ENCODE assay signal across 22 cellular contexts in the genomic region with DNA sequence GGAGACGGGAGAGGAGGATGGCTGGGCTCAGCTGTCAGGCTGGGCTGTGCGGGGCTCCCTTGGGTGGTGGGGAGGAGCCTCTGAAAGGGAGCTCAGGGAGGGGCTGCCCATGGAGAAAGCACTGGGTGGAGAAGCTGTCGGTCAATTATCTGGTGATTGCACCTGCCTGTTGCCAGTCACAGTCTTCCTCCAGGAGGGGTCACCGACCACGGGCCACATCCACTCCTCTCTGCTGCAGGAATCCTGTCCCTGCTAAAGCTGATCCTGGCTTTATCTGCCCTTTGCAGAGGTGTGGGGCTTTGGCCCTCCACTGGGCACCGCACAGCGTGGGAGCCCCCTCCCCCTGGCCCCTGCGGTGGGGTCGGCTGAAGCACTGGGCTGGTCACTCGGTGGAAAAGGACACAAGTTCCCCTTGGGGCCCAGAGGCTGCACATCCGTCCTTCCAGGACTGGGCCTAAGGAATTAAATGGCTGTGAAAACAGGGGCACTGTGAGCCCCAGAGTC. TPM values are rescaled to one million over a fixed set of nuclear protein-coding genes. Genes with fewer than 3 reads are reported as not detected.
DNase-seq lines count a peak whose midpoint lies in the region; ATAC-seq and TF ChIP-seq lines count a peak whose summit lies in the region.
"Had no signal": no experiment of that assay in that cellular context is flagged by ENCODE, and none has a peak within 500 bp of the region (broad histone marks: within the 10 kb centered on the region; RNA-seq: fewer than 3 reads in every experiment).

No MANE protein-coding gene starts in this region.

- TF ChIP-seq CTCF in heart right ventricle (IDR thresholded peaks at IDR 0.05) (no peak), lower lobe of right lung (IDR thresholded peaks at IDR 0.05) (no peak), uterus (IDR thresholded peaks at IDR 0.05) (no peak), foreskin keratinocyte (conservative IDR thresholded peaks at IDR 0.05) (no peak)

- H3K9me3 ChIP-seq in heart right ventricle (peaks cover 0 to 4% (median 0%) of the 10 kb centered on the region in 11 donors), lower lobe of right lung (no peaks in the 10 kb centered on the region), uterus (no peaks in the 10 kb centered on the region)

- ATAC-seq in Right ventricle myocardium superior (ENCODE audit: poor library complexity) (no peak), heart right ventricle (no peak), lower lobe of right lung (no peak), HG03469 (IDR thresholded peaks at IDR 0.05; ENCODE audit: unreplicated experiment) (no peak), foreskin keratinocyte (no peak)
- ATAC-seq: activated CD8-positive, alpha-beta T cell treated with anti-CD3 and anti-CD28 coated beads, Interleukin-2, amount 10 ng/mL, durations not matched to agents 7 days and 5 days; naive thymus-derived CD4-positive, alpha-beta T cell had no signal

- TF ChIP-seq POLR2A in erythroblast (IDR thresholded peaks at IDR 0.05; ENCODE audit: low read length) (no peak), uterus (IDR thresholded peaks at IDR 0.05) (no peak)

- H3K36me3 ChIP-seq in heart right ventricle (no peaks in the 10 kb centered on the region), lower lobe of right lung (no peaks in the 10 kb centered on the region), uterus (no peaks in the 10 kb centered on the region)

- peaks cover 0 to 3% (median 0%) of the 10 kb centered on the region in 7 donors for H3K27me3 ChIP-seq in heart right ventricle
- H3K27me3 ChIP-seq in lower lobe of right lung (ENCODE audit: low read depth), result peaks cover 8% of the 10 kb centered on the region
- H3K27me3 ChIP-seq in uterus, result no peaks in the 10 kb centered on the region
- H3K27me3 ChIP-seq in foreskin keratinocyte, result peaks cover 49% of the 10 kb centered on the region

- 87 to 88% methylated on average over 11 of the region's 11 CpGs for WGBS in heart right ventricle, 2 donors

- H3K4me1 ChIP-seq in heart right ventricle (peaks cover 9 to 21% (median 17%) of the 10 kb centered on the region in 9 donors), lower lobe of right lung (peaks cover 18% of the 10 kb centered on the region), uterus (peaks cover 5 to 13% of the 10 kb centered on the region in 2 donors), foreskin keratinocyte (no peaks in the 10 kb centered on the region)

- H3K4me3 ChIP-seq in heart right ventricle (no peak overlapping the region), lower lobe of right lung (no peak overlapping the region), uterus (no peak overlapping the region)

- intact Hi-C loops in Right ventricle myocardium superior (cut with DNase I), result no loop called here
- intact Hi-C loops in heart right ventricle (cut with DNase I), result no loop called here
- intact Hi-C loops in lower lobe of right lung (cut with DNase I), result no loop called here
- intact Hi-C loops in uterus (cut with DNase I; ENCODE audit: low total_unique reads), result no loop called here

- H3K27ac ChIP-seq in heart right ventricle (no peak overlapping the region), lower lobe of right lung (no peak overlapping the region), uterus (no peak overlapping the region), foreskin keratinocyte (no peak overlapping the region)
- H3K27ac ChIP-seq: C4-2B, epithelial cell of prostate, HL-60 had no signal

- peak; percentile 24 for DNase-seq in Right ventricle myocardium superior
- DNase-seq in heart right ventricle, result no peak
- peak; percentile 60 to 78 for DNase-seq in erythroblast (lab: John Stamatoyannopoulos, UW)
- peak; percentile 26 for DNase-seq in lower lobe of right lung
- DNase-seq in uterus, result peak; percentile 9 to 17
- no peak for DNase-seq in HuH-7 (ENCODE audit: low spot score)
- no peak for DNase-seq in foreskin keratinocyte
- DNase-seq: activated CD4-positive, CD25-positive, alpha-beta regulatory T cell treated with anti-CD3 and anti-CD28 coated beads, Interleukin-2, amount 50 U/mL, for 72 hours; activated CD8-positive, alpha-beta T cell treated with anti-CD3 and anti-CD28 coated beads, Interleukin-2, amount 10 ng/mL, durations not matched to agents 7 days and 5 days; activated naive CD4-positive, alpha-beta T cell treated with Interleukin-2 at 50 U/mL for 16 hours; activated T-cell treated with anti-CD3 and anti-CD28 coated beads, Interleukin-2, amount 50 U/mL, for 1 hour; anterior cingulate cortex; EL; naive thymus-derived CD4-positive, alpha-beta T cell; NCI-H510A; SHP77; stimulated activated CD4-positive, alpha-beta T cell treated with anti-CD3 and anti-CD28 coated beads, Interleukin-1b, Interleukin-23, amount 100 ng/mL, for 48 hours; SW 1271 had no signal

RNA-seq across cellular contexts. Expression of a gene that starts 21.8 kb away (rescaled TPM):
- total RNA-seq in Right ventricle myocardium superior (44.2 TPM), heart right ventricle (10 to 100 TPM; 33.7 to 87.1 (median 48.8) TPM), lower lobe of right lung (45.1 TPM), uterus (100 to 1,000 TPM in 3 of 4 donors, 10 to 100 TPM in 1; 73.0 to 223 (median 152) TPM), foreskin keratinocyte (30.0 and 37.3 TPM in 2 replicates)
- polyA plus RNA-seq in heart right ventricle (10 to 100 TPM; 63.1 to 70.6 TPM), foreskin keratinocyte (26.2 and 32.3 TPM in 2 replicates)

Comparison
In these comparisons a context has a peak if more than half of its experiments do, and no peak if none do; other contexts are left out.
1. DNase-seq: peak in Right ventricle myocardium superior (single experiment), erythroblast (2 of 2), lower lobe of right lung (single experiment) and uterus (2 of 2); none in heart right ventricle (0 of 2), HuH-7 (single experiment) and foreskin keratinocyte (0 of 2).